8 cellular contexts compared by ENCODE assay signal in genomic region chr1:23619299-23620188, GRCh38.
DNase-seq lines count a peak whose midpoint lies in the region; ATAC-seq and TF ChIP-seq lines count a peak whose summit lies in the region.

No MANE protein-coding gene starts in this region.

- TF ChIP-seq CTCF in GM06990 (IDR thresholded peaks at IDR 0.05; ENCODE audit: insufficient read depth, low read length, poor library complexity, severe bottlenecking) (no peak), sigmoid colon (IDR thresholded peaks at IDR 0.05) (no peak)

- no peaks in the 10 kb centered on the region for H3K36me3 ChIP-seq in GM06990 (ENCODE audit: control insufficient read depth, insufficient read depth, low read length)
- H3K36me3 ChIP-seq in sigmoid colon = no peaks in the 10 kb centered on the region

- H3K27me3 ChIP-seq in GM06990 (replicated peaks; ENCODE audit: control insufficient read depth, insufficient read depth, low read length) (no peaks in the 10 kb centered on the region), sigmoid colon (peaks cover 0 to 31% (median 7%) of the 10 kb centered on the region in 3 donors)

- no peak for TF ChIP-seq POLR2A in sigmoid colon (IDR thresholded peaks at IDR 0.05)

- TF ChIP-seq EP300 in sigmoid colon (IDR thresholded peaks at IDR 0.05) = no peak

- H3K9me3 ChIP-seq in sigmoid colon = no peaks in the 10 kb centered on the region

- intact Hi-C loops in sigmoid colon (cut with DNase I) = no loop called here

- ATAC-seq in HG02852 (IDR thresholded peaks at IDR 0.05; ENCODE audit: unreplicated experiment) (peak; percentile 70), HG03108 (IDR thresholded peaks at IDR 0.05; ENCODE audit: unreplicated experiment) (no peak)

- H3K4me3 ChIP-seq in GM06990 (replicated peaks; ENCODE audit: low read depth, low read length) (peak overlapping the region; percentile 39), sigmoid colon (peak overlapping the region in 3 of 4 donors; percentile 21 to 32 (median 28))

- no peak overlapping the region for H3K27ac ChIP-seq in sigmoid colon

- DNase-seq in GM06990 (ENCODE audit: extremely low read depth, insufficient read length) (peak; percentile 87), NCI-H345 (lab: John Stamatoyannopoulos, UW) (peak; percentile 77), activated T-cell treated with anti-CD3 and anti-CD28 coated beads for 1 hour (ENCODE audit: low read depth) (peak; percentile 72), germinal center (ENCODE audit: low spot score) (peak; percentile 81), sigmoid colon (no peak), retina (no peak)

- H3K4me1 ChIP-seq in sigmoid colon = peaks cover 0 to 8% (median 6%) of the 10 kb centered on the region in 4 donors

- WGBS in sigmoid colon, 2 donors = 2 to 4% methylated on average over 58 of the region's 58 CpGs

Comparison
In these comparisons a context has a peak if more than half of its experiments do, and no peak if none do; other contexts are left out.
1. DNase-seq: peak in GM06990 (single experiment), NCI-H345 (single experiment), activated T-cell treated with anti-CD3 and anti-CD28 coated beads for 1 hour (single experiment) and germinal center (single experiment); none in sigmoid colon (single experiment) and retina (single experiment).